ENCODE assay signal across 8 cellular contexts in genomic region chr7:5692112-5692844, GRCh38.
DNase-seq lines count a peak whose midpoint lies in the region; ATAC-seq and TF ChIP-seq lines count a peak whose summit lies in the region.

No MANE protein-coding gene starts in this region.

- CTCF ChIA-PET in activated naive CD4-positive, alpha-beta T cell treated with anti-CD3 and anti-CD28 coated beads, Interleukin-2, amount 10 ng/mL, durations not matched to agents 7 days and 5 days (lab: Charles Lee), result interaction anchor here (1.2 to 2.1 kb wide), 4 partner anchors 11 to 27 kb away, joined by 4 to 7 read pairs (median 6); no protein-coding TSS in a partner anchor

- H3K4me3 Mint-ChIP-seq in activated naive CD4-positive, alpha-beta T cell treated with anti-CD3 and anti-CD28 coated beads, Interleukin-2, amount 50 U/mL, for 24 hours, result peak overlapping the region; percentile 91
- no peak overlapping the region for H3K4me3 Mint-ChIP-seq in activated naive CD4-positive, alpha-beta T cell treated with anti-CD3 and anti-CD28 coated beads, Interleukin-2, amount 10 ng/mL, durations not matched to agents 7 days and 5 days
- H3K4me3 Mint-ChIP-seq in activated T-helper 17 cell treated with anti-CD3 and anti-CD28 coated beads, Interleukin-2, amount 50 U/mL, for 72 hours, result peak overlapping the region; percentile 85
- H3K4me3 Mint-ChIP-seq in glutamatergic neuron (ENCODE audit: unreplicated experiment), result peak overlapping the region; percentile 7

- peak overlapping the region; percentile 86 for H3K27ac Mint-ChIP-seq in activated naive CD4-positive, alpha-beta T cell treated with anti-CD3 and anti-CD28 coated beads, Interleukin-2, amount 50 U/mL, for 24 hours
- no peak overlapping the region for H3K27ac Mint-ChIP-seq in activated naive CD4-positive, alpha-beta T cell treated with anti-CD3 and anti-CD28 coated beads, Interleukin-2, amount 10 ng/mL, durations not matched to agents 7 days and 5 days
- H3K27ac Mint-ChIP-seq in activated T-helper 17 cell treated with anti-CD3 and anti-CD28 coated beads, Interleukin-2, amount 50 U/mL, for 72 hours, result peak overlapping the region; percentile 96
- H3K27ac Mint-ChIP-seq in glutamatergic neuron (ENCODE audit: unreplicated experiment), result peak overlapping the region; percentile 44

- no peak for TF ChIP-seq CTCF in glutamatergic neuron (IDR thresholded peaks at IDR 0.05; ENCODE audit: partially characterized antibody, unreplicated experiment)

- ATAC-seq in activated T-helper 17 cell treated with anti-CD3 and anti-CD28 coated beads, Interleukin-2, amount 50 U/mL, for 72 hours (replicated peaks), result peak; percentile 31

- DNase-seq in activated naive CD4-positive, alpha-beta T cell treated with anti-CD3 and anti-CD28 coated beads, Interleukin-2, amount 10 ng/mL, durations not matched to agents 7 days and 5 days, result no peak
- DNase-seq in glutamatergic neuron (peak; percentile 73), pons (ENCODE audit: low spot score) (peak; percentile 73), DMS53 treated with DMSO at 0.1 percent for 48 hours (lab: John Stamatoyannopoulos, UW; ENCODE audit: unreplicated experiment) (no peak), SKM-1 treated with dmso at 0.1 percent for 144 hours (lab: John Stamatoyannopoulos, UW; ENCODE audit: unreplicated experiment) (no peak), NCI-H510A (lab: John Stamatoyannopoulos, UW) (no peak)

- no peaks in the 10 kb centered on the region for H3K9me3 Mint-ChIP-seq in activated naive CD4-positive, alpha-beta T cell treated with anti-CD3 and anti-CD28 coated beads, Interleukin-2, amount 50 U/mL, for 24 hours
- H3K9me3 Mint-ChIP-seq in activated naive CD4-positive, alpha-beta T cell treated with anti-CD3 and anti-CD28 coated beads, Interleukin-2, amount 10 ng/mL, durations not matched to agents 7 days and 5 days, result no peaks in the 10 kb centered on the region
- no peaks in the 10 kb centered on the region for H3K9me3 Mint-ChIP-seq in activated T-helper 17 cell treated with anti-CD3 and anti-CD28 coated beads, Interleukin-2, amount 50 U/mL, for 72 hours
- H3K9me3 Mint-ChIP-seq in glutamatergic neuron (ENCODE audit: unreplicated experiment), result peaks cover 2% of the 10 kb centered on the region

- H3K4me1 Mint-ChIP-seq in activated naive CD4-positive, alpha-beta T cell treated with anti-CD3 and anti-CD28 coated beads, Interleukin-2, amount 50 U/mL, for 24 hours, result peaks cover 97% of the 10 kb centered on the region
- peaks cover 98% of the 10 kb centered on the region for H3K4me1 Mint-ChIP-seq in activated naive CD4-positive, alpha-beta T cell treated with anti-CD3 and anti-CD28 coated beads, Interleukin-2, amount 10 ng/mL, durations not matched to agents 7 days and 5 days
- H3K4me1 Mint-ChIP-seq in activated T-helper 17 cell treated with anti-CD3 and anti-CD28 coated beads, Interleukin-2, amount 50 U/mL, for 72 hours, result peaks cover 83% of the 10 kb centered on the region
- H3K4me1 Mint-ChIP-seq in glutamatergic neuron (ENCODE audit: low read depth, unreplicated experiment), result peaks cover 72% of the 10 kb centered on the region

- H3K27me3 Mint-ChIP-seq in activated naive CD4-positive, alpha-beta T cell treated with anti-CD3 and anti-CD28 coated beads, Interleukin-2, amount 50 U/mL, for 24 hours, result no peaks in the 10 kb centered on the region
- H3K27me3 Mint-ChIP-seq in activated naive CD4-positive, alpha-beta T cell treated with anti-CD3 and anti-CD28 coated beads, Interleukin-2, amount 10 ng/mL, durations not matched to agents 7 days and 5 days, result peaks cover 4% of the 10 kb centered on the region
- no peaks in the 10 kb centered on the region for H3K27me3 Mint-ChIP-seq in activated T-helper 17 cell treated with anti-CD3 and anti-CD28 coated beads, Interleukin-2, amount 50 U/mL, for 72 hours
- peaks cover 2% of the 10 kb centered on the region for H3K27me3 Mint-ChIP-seq in glutamatergic neuron (ENCODE audit: unreplicated experiment)

- H3K36me3 Mint-ChIP-seq in activated naive CD4-positive, alpha-beta T cell treated with anti-CD3 and anti-CD28 coated beads, Interleukin-2, amount 50 U/mL, for 24 hours, result peaks cover 12% of the 10 kb centered on the region
- H3K36me3 Mint-ChIP-seq in activated naive CD4-positive, alpha-beta T cell treated with anti-CD3 and anti-CD28 coated beads, Interleukin-2, amount 10 ng/mL, durations not matched to agents 7 days and 5 days, result peaks cover 42% of the 10 kb centered on the region
- peaks cover 87% of the 10 kb centered on the region for H3K36me3 Mint-ChIP-seq in activated T-helper 17 cell treated with anti-CD3 and anti-CD28 coated beads, Interleukin-2, amount 50 U/mL, for 72 hours (ENCODE audit: low read depth)
- no peaks in the 10 kb centered on the region for H3K36me3 Mint-ChIP-seq in glutamatergic neuron (ENCODE audit: unreplicated experiment)

Comparison
In these comparisons a context has a peak if more than half of its experiments do, and no peak if none do; other contexts are left out.
1. DNase-seq: peak in glutamatergic neuron (single experiment) and pons (single experiment); none in activated naive CD4-positive, alpha-beta T cell treated with anti-CD3 and anti-CD28 coated beads, Interleukin-2, amount 10 ng/mL, durations not matched to agents 7 days and 5 days (single experiment), DMS53 treated with DMSO at 0.1 percent for 48 hours (single experiment), SKM-1 treated with dmso at 0.1 percent for 144 hours (single experiment) and NCI-H510A (single experiment).